1 cellular context compared by ENCODE assay signal in the genomic region with DNA sequence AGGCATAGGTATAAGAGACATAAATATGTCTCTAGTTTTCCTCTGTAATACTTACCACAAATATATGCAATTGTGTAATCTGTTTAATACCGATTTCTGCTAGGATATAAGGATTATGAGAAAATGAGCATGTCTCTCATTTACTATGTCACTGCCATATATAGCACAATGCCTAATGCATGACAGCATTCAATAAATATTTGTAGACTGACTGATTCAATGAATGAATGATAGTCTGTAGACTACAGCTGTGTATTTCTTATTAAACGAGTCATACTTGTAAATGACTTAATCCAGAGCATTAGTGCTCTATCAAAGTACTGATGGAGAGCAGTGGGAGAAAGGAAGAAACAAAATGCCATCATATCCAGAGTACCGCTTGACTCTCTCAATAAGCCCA.
TF ChIP-seq lines count a peak whose summit lies in the region.

No MANE protein-coding gene starts in this region.

TF ChIP-seq in HEK293, 187 proteins besides CTCF, POLR2A, EP300 and RAD21 (continued from another document):
- TF ChIP-seq, protein P1, sequence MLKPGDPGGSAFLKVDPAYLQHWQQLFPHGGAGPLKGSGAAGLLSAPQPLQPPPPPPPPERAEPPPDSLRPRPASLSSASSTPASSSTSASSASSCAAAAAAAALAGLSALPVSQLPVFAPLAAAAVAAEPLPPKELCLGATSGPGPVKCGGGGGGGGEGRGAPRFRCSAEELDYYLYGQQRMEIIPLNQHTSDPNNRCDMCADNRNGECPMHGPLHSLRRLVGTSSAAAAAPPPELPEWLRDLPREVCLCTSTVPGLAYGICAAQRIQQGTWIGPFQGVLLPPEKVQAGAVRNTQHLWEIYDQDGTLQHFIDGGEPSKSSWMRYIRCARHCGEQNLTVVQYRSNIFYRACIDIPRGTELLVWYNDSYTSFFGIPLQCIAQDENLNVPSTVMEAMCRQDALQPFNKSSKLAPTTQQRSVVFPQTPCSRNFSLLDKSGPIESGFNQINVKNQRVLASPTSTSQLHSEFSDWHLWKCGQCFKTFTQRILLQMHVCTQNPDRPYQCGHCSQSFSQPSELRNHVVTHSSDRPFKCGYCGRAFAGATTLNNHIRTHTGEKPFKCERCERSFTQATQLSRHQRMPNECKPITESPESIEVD (tag by site-specific recombination; IDR thresholded peaks at IDR 0.05): no peak
- TF ChIP-seq ZNF549 (tag by site-specific recombination; IDR thresholded peaks at IDR 0.05) (no peak), ZNF629 (tag by site-specific recombination; IDR thresholded peaks at IDR 0.05) (peak; percentile 60), ZNF404 (tag by site-specific recombination; IDR thresholded peaks at IDR 0.05) (no peak), ZBTB1 (tag by site-specific recombination; IDR thresholded peaks at IDR 0.05) (no peak), ZFP41 (tag by site-specific recombination; IDR thresholded peaks at IDR 0.05; ENCODE audit: borderline replicate concordance) (no peak), WT1 (tag by site-specific recombination; IDR thresholded peaks at IDR 0.05) (no peak), ZBTB48 (tag by site-specific recombination; IDR thresholded peaks at IDR 0.05) (no peak), SP7 (tag by site-specific recombination; IDR thresholded peaks at IDR 0.05) (no peak), ZNF677 (tag by site-specific recombination; IDR thresholded peaks at IDR 0.05) (no peak), ZNF521 (tag by site-specific recombination; IDR thresholded peaks at IDR 0.05) (no peak), KLF1 (tag by site-specific recombination; IDR thresholded peaks at IDR 0.05) (no peak), ZSCAN16 (tag by site-specific recombination; IDR thresholded peaks at IDR 0.05) (no peak), PRDM10 (tag by site-specific recombination; IDR thresholded peaks at IDR 0.05) (no peak), ZBTB8A (tag by site-specific recombination; IDR thresholded peaks at IDR 0.05) (no peak), ZNF174 (tag by site-specific recombination; IDR thresholded peaks at IDR 0.05) (no peak), ZNF2 (tag by site-specific recombination; IDR thresholded peaks at IDR 0.05) (no peak), ZNF660 (tag by site-specific recombination; IDR thresholded peaks at IDR 0.05) (0 out of 2 replicates have a peak, but pooled peaks have one; percentile 32), ZNF24 (tag by site-specific recombination; IDR thresholded peaks at IDR 0.05) (peak; percentile 84), ZNF529 (tag by site-specific recombination; IDR thresholded peaks at IDR 0.05; ENCODE audit: insufficient replicate concordance) (no peak), ZNF624 (tag by site-specific recombination; IDR thresholded peaks at IDR 0.05) (no peak)
- TF ChIP-seq, protein P2, sequence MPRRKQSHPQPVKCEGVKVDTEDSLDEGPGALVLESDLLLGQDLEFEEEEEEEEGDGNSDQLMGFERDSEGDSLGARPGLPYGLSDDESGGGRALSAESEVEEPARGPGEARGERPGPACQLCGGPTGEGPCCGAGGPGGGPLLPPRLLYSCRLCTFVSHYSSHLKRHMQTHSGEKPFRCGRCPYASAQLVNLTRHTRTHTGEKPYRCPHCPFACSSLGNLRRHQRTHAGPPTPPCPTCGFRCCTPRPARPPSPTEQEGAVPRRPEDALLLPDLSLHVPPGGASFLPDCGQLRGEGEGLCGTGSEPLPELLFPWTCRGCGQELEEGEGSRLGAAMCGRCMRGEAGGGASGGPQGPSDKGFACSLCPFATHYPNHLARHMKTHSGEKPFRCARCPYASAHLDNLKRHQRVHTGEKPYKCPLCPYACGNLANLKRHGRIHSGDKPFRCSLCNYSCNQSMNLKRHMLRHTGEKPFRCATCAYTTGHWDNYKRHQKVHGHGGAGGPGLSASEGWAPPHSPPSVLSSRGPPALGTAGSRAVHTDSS (tag by site-specific recombination; IDR thresholded peaks at IDR 0.05): no peak
- TF ChIP-seq, protein P3, sequence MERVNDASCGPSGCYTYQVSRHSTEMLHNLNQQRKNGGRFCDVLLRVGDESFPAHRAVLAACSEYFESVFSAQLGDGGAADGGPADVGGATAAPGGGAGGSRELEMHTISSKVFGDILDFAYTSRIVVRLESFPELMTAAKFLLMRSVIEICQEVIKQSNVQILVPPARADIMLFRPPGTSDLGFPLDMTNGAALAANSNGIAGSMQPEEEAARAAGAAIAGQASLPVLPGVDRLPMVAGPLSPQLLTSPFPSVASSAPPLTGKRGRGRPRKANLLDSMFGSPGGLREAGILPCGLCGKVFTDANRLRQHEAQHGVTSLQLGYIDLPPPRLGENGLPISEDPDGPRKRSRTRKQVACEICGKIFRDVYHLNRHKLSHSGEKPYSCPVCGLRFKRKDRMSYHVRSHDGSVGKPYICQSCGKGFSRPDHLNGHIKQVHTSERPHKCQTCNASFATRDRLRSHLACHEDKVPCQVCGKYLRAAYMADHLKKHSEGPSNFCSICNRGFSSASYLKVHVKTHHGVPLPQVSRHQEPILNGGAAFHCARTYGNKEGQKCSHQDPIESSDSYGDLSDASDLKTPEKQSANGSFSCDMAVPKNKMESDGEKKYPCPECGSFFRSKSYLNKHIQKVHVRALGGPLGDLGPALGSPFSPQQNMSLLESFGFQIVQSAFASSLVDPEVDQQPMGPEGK (tag by site-specific recombination; IDR thresholded peaks at IDR 0.05): no peak
